ENCODE assay signal across 10 cellular contexts in genomic region chr1:89126602-89127001, GRCh38. TPM values are rescaled to one million over a fixed set of nuclear protein-coding genes. Genes with fewer than 3 reads are reported as not detected.
DNase-seq lines count a peak whose midpoint lies in the region; ATAC-seq and TF ChIP-seq lines count a peak whose summit lies in the region.
"Had no signal": no experiment of that assay in that cellular context is flagged by ENCODE, and none has a peak within 500 bp of the region (broad histone marks: within the 10 kb centered on the region; RNA-seq: fewer than 3 reads in every experiment).

No MANE protein-coding gene starts in this region.

- intact Hi-C loops in activated naive CD4-positive, alpha-beta T cell treated with anti-CD3 and anti-CD28 coated beads for 36 hours (cut with micrococcal nuclease) = loop anchor here (1.0 to 2.0 kb wide), 16 partner anchors 22 to 484 kb away; partner anchors contain the start of genes GBP1, GBP3, GTF2B and KYAT3
- intact Hi-C loops in left lung (cut with DNase I) = no loop called here

- peaks cover 41% of the 10 kb centered on the region for H3K4me1 Mint-ChIP-seq in activated naive CD4-positive, alpha-beta T cell treated with anti-CD3 and anti-CD28 coated beads for 36 hours (ENCODE audit: low read depth)

- H3K9me3 ChIP-seq in left lung (no peaks in the 10 kb centered on the region), stomach smooth muscle (ENCODE audit: control insufficient read depth in 2 of 2, low read length in 2 of 2) (no peaks in the 10 kb centered on the region)

- peaks cover 4% of the 10 kb centered on the region for H3K9me3 Mint-ChIP-seq in activated naive CD4-positive, alpha-beta T cell treated with anti-CD3 and anti-CD28 coated beads for 36 hours
- H3K9me3 Mint-ChIP-seq: H9 had no signal

- ATAC-seq in left lung (no peak), GM18909 (IDR thresholded peaks at IDR 0.05; ENCODE audit: poor library complexity, unreplicated experiment) (no peak), HG03045 (IDR thresholded peaks at IDR 0.05; ENCODE audit: unreplicated experiment) (no peak)

- no peak for TF ChIP-seq CTCF in left lung (IDR thresholded peaks at IDR 0.05)

- no peaks in the 10 kb centered on the region for H3K27me3 Mint-ChIP-seq in activated naive CD4-positive, alpha-beta T cell treated with anti-CD3 and anti-CD28 coated beads for 36 hours (ENCODE audit: low read depth)

- peak overlapping the region; percentile 90 to 92 for H3K27ac ChIP-seq in left lung
- H3K27ac ChIP-seq in stomach smooth muscle (ENCODE audit: low read length) = peak overlapping the region; percentile 82
- H3K27ac ChIP-seq: 22Rv1 had no signal

- H3K4me1 ChIP-seq in left lung = peaks cover 15 to 76% of the 10 kb centered on the region in 2 donors
- H3K4me1 ChIP-seq in stomach smooth muscle (ENCODE audit: control insufficient read depth, insufficient read depth, low read length) = peaks cover 4% of the 10 kb centered on the region

- CTCF ChIA-PET in activated naive CD4-positive, alpha-beta T cell treated with anti-CD3 and anti-CD28 coated beads for 36 hours (lab: Charles Lee) = interaction anchor here (0.6 to 2.9 kb wide), 10 partner anchors 72 to 320 kb away, joined by 3 to 16 read pairs (median 3); partner anchors contain the start of genes GBP4 and GBP5

- H3K4me3 ChIP-seq in left lung = peak overlapping the region in 1 of 2 donors; percentile 68
- H3K4me3 ChIP-seq in stomach smooth muscle (ENCODE audit: low read length in 2 of 2) = peak overlapping the region; percentile 48 to 82

- H3K36me3 ChIP-seq in left lung (peaks cover 0 to 4% of the 10 kb centered on the region in 2 donors), stomach smooth muscle (ENCODE audit: control insufficient read depth in 2 of 2, insufficient read depth in 2 of 2, low read length in 2 of 2) (peaks cover 2% of the 10 kb centered on the region in 2 donors)

- H3K27ac Mint-ChIP-seq in activated naive CD4-positive, alpha-beta T cell treated with anti-CD3 and anti-CD28 coated beads for 36 hours = peak overlapping the region; percentile 96

- peak overlapping the region; percentile 73 to 83 for H3K9ac ChIP-seq in stomach smooth muscle (ENCODE audit: low read length in 2 of 2)

- H3K4me3 Mint-ChIP-seq in activated naive CD4-positive, alpha-beta T cell treated with anti-CD3 and anti-CD28 coated beads for 36 hours = peak overlapping the region; percentile 91
- H3K4me3 Mint-ChIP-seq: H9 had no signal

- peaks cover 38% of the 10 kb centered on the region for H3K36me3 Mint-ChIP-seq in activated naive CD4-positive, alpha-beta T cell treated with anti-CD3 and anti-CD28 coated beads for 36 hours (ENCODE audit: low read depth)

- H3K27me3 ChIP-seq in left lung (no peaks in the 10 kb centered on the region), stomach smooth muscle (ENCODE audit: control insufficient read depth in 1 of 2, insufficient read depth in 2 of 2, low read length in 2 of 2) (no peaks in the 10 kb centered on the region)

- DNase-seq in DMS53 (lab: John Stamatoyannopoulos, UW) (peak; percentile 39), DMS53 treated with DMSO at 0.1 percent for 48 hours (lab: John Stamatoyannopoulos, UW; ENCODE audit: unreplicated experiment) (no peak), left lung (no peak)
- peak; percentile 49 for DNase-seq in activated naive CD4-positive, alpha-beta T cell treated with anti-CD3 and anti-CD28 coated beads for 36 hours
- DNase-seq in activated effector memory CD4-positive, alpha-beta T cell treated with Interleukin-2 at 50 U/mL for 16 hours = no peak
- DNase-seq: H9 had no signal

RNA-seq across cellular contexts. Expression of gene GBP2, which starts 0.7 kb away (rescaled TPM):
- 100 to 1,000 TPM; 338 to 351 TPM for total RNA-seq in activated naive CD4-positive, alpha-beta T cell treated with anti-CD3 and anti-CD28 coated beads for 36 hours
- total RNA-seq in left lung = 10 to 100 TPM; 36.3 to 67.2 TPM
- total RNA-seq: H9 had no signal

RNA-seq across cellular contexts. Expression of gene GBP7, which starts 49.2 kb away (rescaled TPM):
- total RNA-seq in activated naive CD4-positive, alpha-beta T cell treated with anti-CD3 and anti-CD28 coated beads for 36 hours = under 1 TPM in 1 of 2 experiments, not detected in 1; 0.12 TPM
- total RNA-seq in left lung = under 1 TPM in 1 of 2 donors, not detected in 1; 0.09 TPM
- total RNA-seq: H9 had no signal

Comparison
In these comparisons a context has a peak if more than half of its experiments do, and no peak if none do; other contexts are left out.
1. DNase-seq: peak in DMS53 (single experiment) and activated naive CD4-positive, alpha-beta T cell treated with anti-CD3 and anti-CD28 coated beads for 36 hours (single experiment); none in DMS53 treated with DMSO at 0.1 percent for 48 hours (single experiment), left lung (0 of 2) and activated effector memory CD4-positive, alpha-beta T cell treated with Interleukin-2 at 50 U/mL for 16 hours (single experiment).
2. RNA of gene GBP2, which starts 0.7 kb away (total RNA-seq): 338 to 351 TPM in activated naive CD4-positive, alpha-beta T cell treated with anti-CD3 and anti-CD28 coated beads for 36 hours; 36.3 to 67.2 TPM in left lung; every median in the first group is over 4 times any median in the second.